In genomic region chr16:14564323-14564722, GRCh38 we compare ENCODE assay signal across 13 cellular contexts.
A peak's percentile ranks its signal among the peaks of the same experiment; 100 is the strongest.
DNase-seq lines count a peak whose midpoint lies in the region; ATAC-seq and TF ChIP-seq lines count a peak whose summit lies in the region.
"Had no signal": no experiment of that assay in that cellular context is flagged by ENCODE, and none has a peak within 500 bp of the region (broad histone marks: within the 10 kb centered on the region; RNA-seq: fewer than 3 reads in every experiment).

No MANE protein-coding gene starts in this region.

- in situ Hi-C loops in G401 (cut with HindIII; ENCODE audit: low sequenced_read_pairs), result no loop called here

- peak; percentile 18 for DNase-seq in G401 (ENCODE audit: low spot score)
- DNase-seq in NCI-H2107 (lab: John Stamatoyannopoulos, UW), result peak; percentile 5
- no peak for DNase-seq in osteoblast (ENCODE audit: insufficient read length, low spot score, missing footprints)
- DNase-seq in stimulated activated CD4-positive, alpha-beta T cell treated with anti-CD3 and anti-CD28 coated beads, Interleukin-1b, Interleukin-23, amount 100 ng/mL, for 48 hours, result no peak
- no peak for DNase-seq in NCI-H2227 treated with DMSO at 0.1 percent for 48 hours (lab: John Stamatoyannopoulos, UW)
- DNase-seq: activated naive CD4-positive, alpha-beta T cell treated with anti-CD3 and anti-CD28 coated beads, Interleukin-2, amount 50 U/mL, for 16 hours; effector memory CD8-positive, alpha-beta T cell; Kasumi-1; occipital lobe had no signal

- no peaks in the 10 kb centered on the region for H4K20me1 ChIP-seq in osteoblast (ENCODE audit: insufficient read depth, low read length)

- H3K9me3 ChIP-seq in endocrine pancreas (ENCODE audit: control insufficient read depth, low read length), result no peaks in the 10 kb centered on the region
- no peaks in the 10 kb centered on the region for H3K9me3 ChIP-seq in osteoblast (ENCODE audit: low read depth, low read length)

- peak overlapping the region; percentile 88 for H3K4me2 ChIP-seq in osteoblast (ENCODE audit: insufficient read depth, low read length)

- H3K27me3 ChIP-seq in endocrine pancreas (ENCODE audit: control insufficient read depth, insufficient read depth, low read length) (no peaks in the 10 kb centered on the region), osteoblast (ENCODE audit: insufficient read depth, low read length) (no peaks in the 10 kb centered on the region)

- peaks cover 3% of the 10 kb centered on the region for H3K79me2 ChIP-seq in osteoblast (ENCODE audit: insufficient read depth, low read length)

- no peak for TF ChIP-seq CTCF in osteoblast (IDR thresholded peaks at IDR 0.05; ENCODE audit: extremely low read depth, low read depth, low read length)

- H3K4me3 ChIP-seq in endocrine pancreas (ENCODE audit: control insufficient read depth, insufficient read depth, low read length), result peak overlapping the region; percentile 66
- H3K4me3 ChIP-seq in osteoblast (ENCODE audit: insufficient read depth, low read length), result peak overlapping the region; percentile 61

- peak overlapping the region; percentile 76 for H3K27ac ChIP-seq in osteoblast (ENCODE audit: low read depth, low read length)

- ATAC-seq in GM18517 (IDR thresholded peaks at IDR 0.05; ENCODE audit: unreplicated experiment), result no peak
- ATAC-seq in GM21423 (IDR thresholded peaks at IDR 0.05; ENCODE audit: unreplicated experiment), result no peak
- ATAC-seq: activated CD4-positive, CD25-positive, alpha-beta regulatory T cell treated with anti-CD3 and anti-CD28 coated beads, Interleukin-2, amount 50 U/mL, for 24 hours; effector memory CD8-positive, alpha-beta T cell had no signal

- H3K4me1 ChIP-seq in endocrine pancreas (ENCODE audit: control insufficient read depth, insufficient read depth, low read length) (peaks cover 12% of the 10 kb centered on the region), osteoblast (ENCODE audit: insufficient read depth, low read length) (peaks cover 34% of the 10 kb centered on the region)

- H3K36me3 ChIP-seq in endocrine pancreas (ENCODE audit: control insufficient read depth, insufficient read depth, low read length) (no peaks in the 10 kb centered on the region), osteoblast (ENCODE audit: insufficient read depth, low read length) (no peaks in the 10 kb centered on the region)

- H2AFZ ChIP-seq in osteoblast (ENCODE audit: low read length), result peak overlapping the region; percentile 69

- H3K9ac ChIP-seq in endocrine pancreas (ENCODE audit: control insufficient read depth, insufficient read depth, low read length), result no peak overlapping the region

Comparison
In these comparisons a context has a peak if more than half of its experiments do, and no peak if none do; other contexts are left out.
1. DNase-seq: peak in G401 (single experiment) and NCI-H2107 (single experiment); none in osteoblast (single experiment), stimulated activated CD4-positive, alpha-beta T cell treated with anti-CD3 and anti-CD28 coated beads, Interleukin-1b, Interleukin-23, amount 100 ng/mL, for 48 hours (single experiment) and NCI-H2227 treated with DMSO at 0.1 percent for 48 hours (single experiment).